24 cellular contexts compared by ENCODE assay signal in the genomic region with DNA sequence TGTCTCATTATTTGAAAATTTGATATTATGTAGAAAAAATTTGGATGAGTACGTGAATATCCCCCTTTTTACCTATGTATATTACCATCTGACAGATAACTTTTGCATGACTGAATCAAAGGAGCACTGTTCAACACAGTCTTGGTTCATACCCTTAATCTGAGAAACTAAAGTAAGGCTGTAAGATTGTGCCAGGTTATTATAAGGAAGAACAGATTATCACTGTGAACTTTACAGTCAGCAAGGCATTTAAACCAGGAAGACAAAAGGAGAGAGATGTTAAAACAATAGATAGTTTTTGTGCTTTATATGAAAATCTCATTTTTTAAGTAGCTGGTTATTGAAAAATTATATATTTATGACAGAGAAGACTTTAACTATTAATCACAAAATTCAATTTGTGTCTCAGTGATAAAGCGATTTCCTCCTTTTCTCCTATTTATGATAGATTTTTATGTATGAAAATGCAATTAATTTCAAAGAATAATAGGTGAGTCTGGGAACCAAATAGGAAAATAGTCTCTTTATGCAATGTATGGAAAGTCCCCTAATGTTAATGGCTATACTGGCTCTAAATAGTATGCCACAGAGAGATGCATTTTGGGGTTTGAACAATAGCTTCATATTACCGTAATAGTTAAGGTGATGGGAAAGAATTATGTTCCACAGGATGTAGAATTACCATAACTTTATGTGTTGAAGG. TPM values are rescaled to one million over a fixed set of nuclear protein-coding genes. Genes with fewer than 3 reads are reported as not detected.
DNase-seq lines count a peak whose midpoint lies in the region; ATAC-seq and TF ChIP-seq lines count a peak whose summit lies in the region.
"Had no signal": no experiment of that assay in that cellular context is flagged by ENCODE, and none has a peak within 500 bp of the region (broad histone marks: within the 10 kb centered on the region; RNA-seq: fewer than 3 reads in every experiment).

No MANE protein-coding gene starts in this region.

- no peak for DNase-seq in activated CD4-positive, alpha-beta T cell treated with anti-CD3 and anti-CD28 coated beads for 36 hours
- no peak for DNase-seq in activated CD4-positive, alpha-beta T cell treated with anti-CD3 and anti-CD28 coated beads, Interleukin-2, amount 10 ng/mL, durations not matched to agents 24 days and 14 days
- DNase-seq in stimulated activated naive CD8-positive, alpha-beta T cell treated with anti-CD3 and anti-CD28 coated beads, Interleukin-15, amount 100 ng/mL, for 72 hours: no peak
- DNase-seq in right lobe of liver (no peak), transverse colon (no peak), SKM-1 treated with dmso at 0.1 percent for 144 hours (lab: John Stamatoyannopoulos, UW; ENCODE audit: unreplicated experiment) (no peak), esophagus squamous epithelium (lab: John Stamatoyannopoulos, UW) (no peak)
- DNase-seq: AML-193; CD8-positive, alpha-beta T cell; DMS153; heart left ventricle; left cardiac atrium; NCI-H1048; NCI-H187; NCI-H526 treated with DMSO at 0.1 percent for 48 hours had no signal

- H3K9me3 ChIP-seq in right lobe of liver: no peaks in the 10 kb centered on the region
- no peaks in the 10 kb centered on the region for H3K9me3 ChIP-seq in transverse colon
- no peaks in the 10 kb centered on the region for H3K9me3 ChIP-seq in esophagus squamous epithelium
- H3K9me3 ChIP-seq: heart left ventricle had no signal

- H3K36me3 ChIP-seq in right lobe of liver: no peaks in the 10 kb centered on the region
- no peaks in the 10 kb centered on the region for H3K36me3 ChIP-seq in transverse colon
- H3K36me3 ChIP-seq in esophagus squamous epithelium: no peaks in the 10 kb centered on the region
- H3K36me3 ChIP-seq: heart left ventricle had no signal

- TF ChIP-seq POLR2A in right lobe of liver (IDR thresholded peaks at IDR 0.05) (no peak), transverse colon (IDR thresholded peaks at IDR 0.05) (no peak), esophagus squamous epithelium (IDR thresholded peaks at IDR 0.05) (no peak)

- no peak for TF ChIP-seq EP300 in transverse colon (IDR thresholded peaks at IDR 0.05; ENCODE audit: low read depth)

- H3K4me1 Mint-ChIP-seq in activated CD4-positive, alpha-beta T cell treated with anti-CD3 and anti-CD28 coated beads for 36 hours: peaks cover 55% of the 10 kb centered on the region
- H3K4me1 Mint-ChIP-seq in activated CD4-positive, alpha-beta T cell treated with anti-CD3 and anti-CD28 coated beads, Interleukin-2, amount 10 ng/mL, durations not matched to agents 24 days and 14 days: peaks cover 30% of the 10 kb centered on the region
- H3K4me1 Mint-ChIP-seq in stimulated activated naive CD8-positive, alpha-beta T cell treated with anti-CD3 and anti-CD28 coated beads, Interleukin-15, Interleukin-2, amounts not matched to agents 100 ng/mL and 50 ng/mL, for 24 hours (ENCODE audit: low read depth): peaks cover 79% of the 10 kb centered on the region
- H3K4me1 Mint-ChIP-seq in stimulated activated naive CD8-positive, alpha-beta T cell treated with anti-CD3 and anti-CD28 coated beads, Interleukin-15, amount 100 ng/mL, for 72 hours: peaks cover 70% of the 10 kb centered on the region

- peak overlapping the region in 2 of 3 donors; percentile 63 to 85 for H3K27ac ChIP-seq in right lobe of liver
- H3K27ac ChIP-seq in transverse colon: peak overlapping the region; percentile 51 to 60 (median 53)
- H3K27ac ChIP-seq in esophagus squamous epithelium: no peak overlapping the region
- H3K27ac ChIP-seq: 22Rv1, epithelial cell of prostate, GM23248, RWPE1, skin epidermis had no signal

- TF ChIP-seq CTCF in right lobe of liver (IDR thresholded peaks at IDR 0.05) (no peak), transverse colon (IDR thresholded peaks at IDR 0.05) (no peak), esophagus squamous epithelium (IDR thresholded peaks at IDR 0.05) (no peak)

- peak; percentile 21 for ATAC-seq in activated CD4-positive, alpha-beta T cell treated with anti-CD3 and anti-CD28 coated beads for 36 hours
- no peak for ATAC-seq in stimulated activated naive CD8-positive, alpha-beta T cell treated with anti-CD3 and anti-CD28 coated beads, Interleukin-15, amount 100 ng/mL, for 72 hours
- ATAC-seq in right lobe of liver: no peak
- ATAC-seq: CD8-positive, alpha-beta T cell had no signal

- POLR2A ChIA-PET in activated CD4-positive, alpha-beta T cell treated with anti-CD3 and anti-CD28 coated beads for 36 hours (lab: Charles Lee): no interaction called here

- CTCF ChIA-PET in activated CD4-positive, alpha-beta T cell treated with anti-CD3 and anti-CD28 coated beads for 36 hours (lab: Charles Lee): interaction anchor here (0.8 to 1.7 kb wide), 5 partner anchors 10 to 116 kb away, joined by 3 to 6 read pairs (median 4); no protein-coding TSS in a partner anchor

- H3K4me3 Mint-ChIP-seq in activated CD4-positive, alpha-beta T cell treated with anti-CD3 and anti-CD28 coated beads for 36 hours: no peak overlapping the region
- no peak overlapping the region for H3K4me3 Mint-ChIP-seq in activated CD4-positive, alpha-beta T cell treated with anti-CD3 and anti-CD28 coated beads, Interleukin-2, amount 10 ng/mL, durations not matched to agents 24 days and 14 days
- peak overlapping the region; percentile 11 for H3K4me3 Mint-ChIP-seq in stimulated activated naive CD8-positive, alpha-beta T cell treated with anti-CD3 and anti-CD28 coated beads, Interleukin-15, Interleukin-2, amounts not matched to agents 100 ng/mL and 50 ng/mL, for 24 hours
- no peak overlapping the region for H3K4me3 Mint-ChIP-seq in stimulated activated naive CD8-positive, alpha-beta T cell treated with anti-CD3 and anti-CD28 coated beads, Interleukin-15, amount 100 ng/mL, for 72 hours
- H3K4me3 Mint-ChIP-seq: CD8-positive, alpha-beta T cell; neural crest cell had no signal

- intact Hi-C loops in activated CD4-positive, alpha-beta T cell treated with anti-CD3 and anti-CD28 coated beads for 36 hours (cut with DNase I, micrococcal nuclease): loop anchor here in 1 of 2 experiments (2.0 kb wide), 1 partner anchor 29 kb away; no protein-coding TSS in a partner anchor
- intact Hi-C loops in activated CD4-positive, alpha-beta T cell treated with anti-CD3 and anti-CD28 coated beads, Interleukin-2, amount 10 ng/mL, durations not matched to agents 24 days and 14 days (cut with micrococcal nuclease): no loop called here
- intact Hi-C loops in right lobe of liver (cut with DNase I): no loop called here
- intact Hi-C loops in transverse colon (cut with DNase I; ENCODE audit: low total_unique reads): no loop called here
- intact Hi-C loops in esophagus squamous epithelium (cut with DNase I): no loop called here

- peaks cover 0 to 22% (median 8%) of the 10 kb centered on the region in 4 donors for H3K4me1 ChIP-seq in right lobe of liver
- H3K4me1 ChIP-seq in transverse colon: peaks cover 0 to 34% (median 19%) of the 10 kb centered on the region in 4 donors
- no peaks in the 10 kb centered on the region for H3K4me1 ChIP-seq in esophagus squamous epithelium

- H3K27me3 ChIP-seq in right lobe of liver (no peaks in the 10 kb centered on the region), transverse colon (no peaks in the 10 kb centered on the region), esophagus squamous epithelium (no peaks in the 10 kb centered on the region)
- H3K27me3 ChIP-seq: heart left ventricle had no signal

- H3K36me3 Mint-ChIP-seq in activated CD4-positive, alpha-beta T cell treated with anti-CD3 and anti-CD28 coated beads for 36 hours (ENCODE audit: low read depth): peaks cover 2% of the 10 kb centered on the region
- H3K36me3 Mint-ChIP-seq in activated CD4-positive, alpha-beta T cell treated with anti-CD3 and anti-CD28 coated beads, Interleukin-2, amount 10 ng/mL, durations not matched to agents 24 days and 14 days (ENCODE audit: low read depth): peaks cover 2% of the 10 kb centered on the region
- no peaks in the 10 kb centered on the region for H3K36me3 Mint-ChIP-seq in stimulated activated naive CD8-positive, alpha-beta T cell treated with anti-CD3 and anti-CD28 coated beads, Interleukin-15, Interleukin-2, amounts not matched to agents 100 ng/mL and 50 ng/mL, for 24 hours (ENCODE audit: low read depth)
- H3K36me3 Mint-ChIP-seq: CD8-positive, alpha-beta T cell had no signal

- H3K27me3 Mint-ChIP-seq in activated CD4-positive, alpha-beta T cell treated with anti-CD3 and anti-CD28 coated beads for 36 hours: no peaks in the 10 kb centered on the region
- H3K27me3 Mint-ChIP-seq in activated CD4-positive, alpha-beta T cell treated with anti-CD3 and anti-CD28 coated beads, Interleukin-2, amount 10 ng/mL, durations not matched to agents 24 days and 14 days: no peaks in the 10 kb centered on the region
- H3K27me3 Mint-ChIP-seq in stimulated activated naive CD8-positive, alpha-beta T cell treated with anti-CD3 and anti-CD28 coated beads, Interleukin-15, Interleukin-2, amounts not matched to agents 100 ng/mL and 50 ng/mL, for 24 hours: no peaks in the 10 kb centered on the region
- no peaks in the 10 kb centered on the region for H3K27me3 Mint-ChIP-seq in stimulated activated naive CD8-positive, alpha-beta T cell treated with anti-CD3 and anti-CD28 coated beads, Interleukin-15, amount 100 ng/mL, for 72 hours

- no peak overlapping the region for H3K4me3 ChIP-seq in right lobe of liver
- H3K4me3 ChIP-seq in transverse colon: no peak overlapping the region
- H3K4me3 ChIP-seq in esophagus squamous epithelium: no peak overlapping the region
- H3K4me3 ChIP-seq: GM23248, heart left ventricle, skin epidermis had no signal

- WGBS in right lobe of liver (ENCODE audit: insufficient coverage, low coverage, low lambda C conversion rate, missing lambda C conversion rate): 71% methylated on average over 3 of the region's 3 CpGs
- WGBS in transverse colon (ENCODE audit: low coverage in 1 of 2), 2 donors: 61 to 78% methylated on average over 3 of the region's 3 CpGs
- WGBS in esophagus squamous epithelium, 2 donors: 86% methylated on average over 3 of the region's 3 CpGs

- H3K9me3 Mint-ChIP-seq in activated CD4-positive, alpha-beta T cell treated with anti-CD3 and anti-CD28 coated beads for 36 hours (ENCODE audit: low read depth): no peaks in the 10 kb centered on the region
- H3K9me3 Mint-ChIP-seq in activated CD4-positive, alpha-beta T cell treated with anti-CD3 and anti-CD28 coated beads, Interleukin-2, amount 10 ng/mL, durations not matched to agents 24 days and 14 days: peaks cover 3% of the 10 kb centered on the region
- no peaks in the 10 kb centered on the region for H3K9me3 Mint-ChIP-seq in stimulated activated naive CD8-positive, alpha-beta T cell treated with anti-CD3 and anti-CD28 coated beads, Interleukin-15, Interleukin-2, amounts not matched to agents 100 ng/mL and 50 ng/mL, for 24 hours
- H3K9me3 Mint-ChIP-seq in stimulated activated naive CD8-positive, alpha-beta T cell treated with anti-CD3 and anti-CD28 coated beads, Interleukin-15, amount 100 ng/mL, for 72 hours: peaks cover 0 to 4% of the 10 kb centered on the region in 2 donors
- H3K9me3 Mint-ChIP-seq: activated T-cell treated with anti-CD3 and anti-CD28 coated beads, Interleukin-2, amount 50 U/mL, for 72 hours; CD8-positive, alpha-beta T cell; neural crest cell had no signal

- in situ Hi-C loops in transverse colon (cut with MboI; ENCODE audit: low pct_ligation_motif_present in 1 of 4, low pct_unique_long_range_greater_than_20kb in 1 of 4, low sequenced_read_pairs in 3 of 4): no loop called here

- peak overlapping the region; percentile 73 for H3K27ac Mint-ChIP-seq in activated CD4-positive, alpha-beta T cell treated with anti-CD3 and anti-CD28 coated beads for 36 hours
- H3K27ac Mint-ChIP-seq in activated CD4-positive, alpha-beta T cell treated with anti-CD3 and anti-CD28 coated beads, Interleukin-2, amount 10 ng/mL, durations not matched to agents 24 days and 14 days: no peak overlapping the region
- peak overlapping the region; percentile 98 for H3K27ac Mint-ChIP-seq in stimulated activated naive CD8-positive, alpha-beta T cell treated with anti-CD3 and anti-CD28 coated beads, Interleukin-15, Interleukin-2, amounts not matched to agents 100 ng/mL and 50 ng/mL, for 24 hours
- H3K27ac Mint-ChIP-seq in stimulated activated naive CD8-positive, alpha-beta T cell treated with anti-CD3 and anti-CD28 coated beads, Interleukin-15, amount 100 ng/mL, for 72 hours: no peak overlapping the region

RNA-seq across cellular contexts. Expression of gene PLCL2, which starts 33.4 kb away (rescaled TPM):
- total RNA-seq in activated CD4-positive, alpha-beta T cell treated with anti-CD3 and anti-CD28 coated beads for 36 hours: 10 to 100 TPM; 12.5 to 15.0 TPM
- total RNA-seq in activated CD4-positive, alpha-beta T cell treated with anti-CD3 and anti-CD28 coated beads, Interleukin-2, amount 10 ng/mL, durations not matched to agents 24 days and 14 days: 14.8 and 15.2 TPM in 2 replicates
- 1 to 10 TPM; 4.6 to 8.2 (median 6.9) TPM for total RNA-seq in right lobe of liver
- 10 to 100 TPM; 17.2 to 41.4 (median 35.9) TPM for total RNA-seq in transverse colon
- total RNA-seq in esophagus squamous epithelium: 1 to 10 TPM in 3 of 4 donors, under 1 TPM in 1; 0.95 to 4.8 (median 2.2) TPM
- total RNA-seq: G401 had no signal

Comparison
In these comparisons a context has a peak if more than half of its experiments do, and no peak if none do; other contexts are left out.
1. H3K27ac Mint-ChIP-seq: peak in activated CD4-positive, alpha-beta T cell treated with anti-CD3 and anti-CD28 coated beads for 36 hours (single experiment) and stimulated activated naive CD8-positive, alpha-beta T cell treated with anti-CD3 and anti-CD28 coated beads, Interleukin-15, Interleukin-2, amounts not matched to agents 100 ng/mL and 50 ng/mL, for 24 hours (single experiment); none in activated CD4-positive, alpha-beta T cell treated with anti-CD3 and anti-CD28 coated beads, Interleukin-2, amount 10 ng/mL, durations not matched to agents 24 days and 14 days (single experiment) and stimulated activated naive CD8-positive, alpha-beta T cell treated with anti-CD3 and anti-CD28 coated beads, Interleukin-15, amount 100 ng/mL, for 72 hours (0 of 2).
2. H3K27ac ChIP-seq: peak in right lobe of liver (2 of 3) and transverse colon (4 of 4); none in esophagus squamous epithelium (0 of 4).